14 cellular contexts compared by ENCODE assay signal in the genomic region with DNA sequence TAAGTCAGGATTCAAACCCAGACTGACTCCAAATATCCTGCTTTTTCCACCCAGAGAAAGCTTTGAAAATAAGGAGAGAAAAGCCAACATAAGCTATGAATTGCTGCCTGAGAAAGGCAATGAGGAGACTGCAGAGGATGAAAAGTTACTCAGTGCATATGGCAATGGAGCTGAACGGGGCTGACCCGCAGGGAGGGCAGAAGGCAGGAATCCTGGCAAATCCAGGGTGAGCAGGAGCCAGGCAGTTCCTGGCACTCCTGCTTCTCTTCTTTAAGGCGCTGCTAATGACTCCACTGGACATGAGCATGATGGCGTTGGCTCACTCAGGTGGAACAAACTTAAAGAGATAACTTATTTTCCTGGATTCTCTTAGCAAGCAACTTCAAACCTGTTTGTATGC.
DNase-seq lines count a peak whose midpoint lies in the region; ATAC-seq and TF ChIP-seq lines count a peak whose summit lies in the region.
"Had no signal": no experiment of that assay in that cellular context is flagged by ENCODE, and none has a peak within 500 bp of the region (broad histone marks: within the 10 kb centered on the region; RNA-seq: fewer than 3 reads in every experiment).

No MANE protein-coding gene starts in this region.

- H3K9ac ChIP-seq in neural progenitor cell: no peak overlapping the region

- no peak overlapping the region for H3K4me3 ChIP-seq in neural progenitor cell

- intact Hi-C loops in activated CD4-positive, alpha-beta T cell treated with anti-CD3 and anti-CD28 coated beads for 36 hours (cut with DNase I, micrococcal nuclease): no loop called here

- H3K9me3 ChIP-seq in neural progenitor cell (ENCODE audit: low read depth): no peaks in the 10 kb centered on the region

- no peaks in the 10 kb centered on the region for H3K79me2 ChIP-seq in neural progenitor cell (ENCODE audit: low read depth)

- no peak overlapping the region for H3K4me2 ChIP-seq in neural progenitor cell

- peaks cover 11% of the 10 kb centered on the region for H3F3A ChIP-seq in neural progenitor cell (ENCODE audit: low read depth)

- H3K4me1 ChIP-seq in neural progenitor cell: peaks cover 10% of the 10 kb centered on the region

- no peak for ATAC-seq in activated CD4-positive, alpha-beta T cell treated with anti-CD3 and anti-CD28 coated beads for 36 hours
- ATAC-seq: CD8-positive, alpha-beta T cell had no signal

- H2AFZ ChIP-seq in neural progenitor cell (replicated peaks): no peak overlapping the region

- no peaks in the 10 kb centered on the region for H4K20me1 ChIP-seq in neural progenitor cell (ENCODE audit: low read depth)

- no peaks in the 10 kb centered on the region for H3K27me3 ChIP-seq in neural progenitor cell

- DNase-seq in amniotic epithelial cell (ENCODE audit: low read depth) (peak; percentile 35), cerebellum (ENCODE audit: low spot score) (peak; percentile 80), neural progenitor cell (ENCODE audit: low spot score) (no peak), GOT3 (lab: John Stamatoyannopoulos, UW) (no peak), HFFc6 (no peak)
- no peak for DNase-seq in activated CD4-positive, alpha-beta T cell treated with anti-CD3 and anti-CD28 coated beads for 36 hours
- DNase-seq: CD8-positive, alpha-beta T cell; COR-L47; DMS153; DMS79 treated with DMSO at 0.1 percent for 48 hours; EL; GDM1; HCEC 1CT had no signal

- H3K27ac ChIP-seq in neural progenitor cell: no peak overlapping the region

- POLR2A ChIA-PET in activated CD4-positive, alpha-beta T cell treated with anti-CD3 and anti-CD28 coated beads for 36 hours (lab: Charles Lee): interaction anchor here (0.6 kb wide), 1 partner anchor 295 kb away, joined by 3 read pairs; no protein-coding TSS in a partner anchor

- H3K9me3 Mint-ChIP-seq in neural progenitor cell (peaks cover 3% of the 10 kb centered on the region), HFFc6 (no peaks in the 10 kb centered on the region)
- no peaks in the 10 kb centered on the region for H3K9me3 Mint-ChIP-seq in activated CD4-positive, alpha-beta T cell treated with anti-CD3 and anti-CD28 coated beads for 36 hours (ENCODE audit: low read depth)
- H3K9me3 Mint-ChIP-seq: CD8-positive, alpha-beta T cell had no signal

- TF ChIP-seq CTCF in neural progenitor cell (IDR thresholded peaks at IDR 0.05) (no peak), HFFc6 (IDR thresholded peaks at IDR 0.05) (no peak)

- peaks cover 5% of the 10 kb centered on the region for H3K4me1 Mint-ChIP-seq in neural progenitor cell
- H3K4me1 Mint-ChIP-seq in activated CD4-positive, alpha-beta T cell treated with anti-CD3 and anti-CD28 coated beads for 36 hours: no peaks in the 10 kb centered on the region
- no peaks in the 10 kb centered on the region for H3K4me1 Mint-ChIP-seq in HFFc6 (ENCODE audit: low read depth)
- H3K4me1 Mint-ChIP-seq: CD14-positive monocyte had no signal

- no peaks in the 10 kb centered on the region for H3K36me3 ChIP-seq in neural progenitor cell

- H3K27ac Mint-ChIP-seq in neural progenitor cell: peak overlapping the region; percentile 17
- H3K27ac Mint-ChIP-seq in activated CD4-positive, alpha-beta T cell treated with anti-CD3 and anti-CD28 coated beads for 36 hours: no peak overlapping the region
- H3K27ac Mint-ChIP-seq in HFFc6: no peak overlapping the region
- H3K27ac Mint-ChIP-seq: CD14-positive monocyte; CD8-positive, alpha-beta T cell had no signal

- H3K4me3 Mint-ChIP-seq in neural progenitor cell (no peak overlapping the region), HFFc6 (no peak overlapping the region)
- no peak overlapping the region for H3K4me3 Mint-ChIP-seq in activated CD4-positive, alpha-beta T cell treated with anti-CD3 and anti-CD28 coated beads for 36 hours
- H3K4me3 Mint-ChIP-seq: CD14-positive monocyte; CD8-positive, alpha-beta T cell had no signal

- no peaks in the 10 kb centered on the region for H3K36me3 Mint-ChIP-seq in neural progenitor cell
- no peaks in the 10 kb centered on the region for H3K36me3 Mint-ChIP-seq in activated CD4-positive, alpha-beta T cell treated with anti-CD3 and anti-CD28 coated beads for 36 hours (ENCODE audit: low read depth)
- H3K36me3 Mint-ChIP-seq in HFFc6 (ENCODE audit: low read depth): no peaks in the 10 kb centered on the region
- H3K36me3 Mint-ChIP-seq: CD14-positive monocyte; CD8-positive, alpha-beta T cell had no signal

- H3K27me3 Mint-ChIP-seq in neural progenitor cell (ENCODE audit: insufficient read depth, low read depth) (peaks cover 4% of the 10 kb centered on the region), HFFc6 (ENCODE audit: insufficient read depth) (peaks cover 8% of the 10 kb centered on the region; the same call in 1 of the 2 replicates)
- peaks cover 4% of the 10 kb centered on the region for H3K27me3 Mint-ChIP-seq in activated CD4-positive, alpha-beta T cell treated with anti-CD3 and anti-CD28 coated beads for 36 hours

- CTCF ChIA-PET in activated CD4-positive, alpha-beta T cell treated with anti-CD3 and anti-CD28 coated beads for 36 hours (lab: Charles Lee): interaction anchor here (1.0 kb wide), 1 partner anchor 24 kb away, joined by 3 read pairs; no protein-coding TSS in a partner anchor

Comparison
In these comparisons a context has a peak if more than half of its experiments do, and no peak if none do; other contexts are left out.
1. DNase-seq: peak in amniotic epithelial cell (single experiment) and cerebellum (single experiment); none in neural progenitor cell (single experiment), GOT3 (single experiment), activated CD4-positive, alpha-beta T cell treated with anti-CD3 and anti-CD28 coated beads for 36 hours (single experiment) and HFFc6 (single experiment).